Comparison of ENCODE assay signal across 20 cellular contexts in genomic region chr7:45053941-45054340, GRCh38. TPM values are rescaled to one million over a fixed set of nuclear protein-coding genes. Genes with fewer than 3 reads are reported as not detected.
DNase-seq lines count a peak whose midpoint lies in the region; ATAC-seq and TF ChIP-seq lines count a peak whose summit lies in the region.
"Had no signal": no experiment of that assay in that cellular context is flagged by ENCODE, and none has a peak within 500 bp of the region (broad histone marks: within the 10 kb centered on the region; RNA-seq: fewer than 3 reads in every experiment).

No MANE protein-coding gene starts in this region.

- H3K4me1 ChIP-seq in endodermal cell (ENCODE audit: control insufficient read depth, insufficient read depth, low read length): peaks cover 11% of the 10 kb centered on the region
- H3K4me1 ChIP-seq: Peyer's patch had no signal

- no peak overlapping the region for H3K27ac ChIP-seq in endodermal cell (ENCODE audit: low read depth, low read length)
- H3K27ac ChIP-seq: 22Rv1, Peyer's patch had no signal

- no peaks in the 10 kb centered on the region for H3K27me3 ChIP-seq in endodermal cell (ENCODE audit: control insufficient read depth, insufficient read depth, low read length, poor library complexity, severe bottlenecking)
- H3K27me3 ChIP-seq: Peyer's patch had no signal

- no peaks in the 10 kb centered on the region for H3K9me3 Mint-ChIP-seq in activated T-cell treated with anti-CD3 and anti-CD28 coated beads, Interleukin-2, amount 50 U/mL, for 24 hours
- no peaks in the 10 kb centered on the region for H3K9me3 Mint-ChIP-seq in endodermal cell
- H3K9me3 Mint-ChIP-seq in natural killer cell treated with Interleukin-12 subunit alpha and Interleukin-12 subunit beta and Interleukin-15 and Interleukin-18, amount 100 ng/mL, for 72 hours: no peaks in the 10 kb centered on the region

- TF ChIP-seq CTCF in endodermal cell (conservative IDR thresholded peaks at IDR 0.05): no peak

- H3K4me3 ChIP-seq in endodermal cell (ENCODE audit: low read length): no peak overlapping the region
- H3K4me3 ChIP-seq: Peyer's patch had no signal

- peak overlapping the region; percentile 55 for H3K27ac Mint-ChIP-seq in activated T-cell treated with anti-CD3 and anti-CD28 coated beads, Interleukin-2, amount 50 U/mL, for 24 hours
- H3K27ac Mint-ChIP-seq in T-helper 17 cell (peak overlapping the region; percentile 87), endodermal cell (peak overlapping the region; percentile 33)
- H3K27ac Mint-ChIP-seq in natural killer cell treated with Interleukin-12 subunit alpha and Interleukin-12 subunit beta and Interleukin-15 and Interleukin-18, amount 100 ng/mL, for 72 hours: peak overlapping the region; percentile 19 to 67

- peak; percentile 20 for DNase-seq in activated T-cell treated with anti-CD3 and anti-CD28 coated beads, Interleukin-2, amount 50 U/mL, for 24 hours
- DNase-seq in activated T-cell treated with anti-CD3 and anti-CD28 coated beads, Interleukin-2, amount 50 U/mL, for 1 hour: no peak
- DNase-seq in T-helper 17 cell (no peak), endodermal cell (no peak), SKM-1 treated with dmso at 0.1 percent for 144 hours (lab: John Stamatoyannopoulos, UW; ENCODE audit: unreplicated experiment) (no peak), RKO (ENCODE audit: low spot score) (no peak)
- DNase-seq in natural killer cell treated with Interleukin-12 subunit alpha and Interleukin-12 subunit beta and Interleukin-15 and Interleukin-18, amount 100 ng/mL, for 72 hours (ENCODE audit: low spot score): no peak
- DNase-seq: AML-193; KG1; MV-4-11; NCI-H1417; NCI-H187; NCI-H2107; NCI-H510A; NCI-H748 treated with DMSO at 0.1 percent for 48 hours; NK-92 treated with Interleukin-12 subunit alpha and Interleukin-12 subunit beta, amount 100 ng/mL, for 24 hours; Right ventricle myocardium superior had no signal

- peaks cover 72% of the 10 kb centered on the region for H3K4me1 Mint-ChIP-seq in activated T-cell treated with anti-CD3 and anti-CD28 coated beads, Interleukin-2, amount 50 U/mL, for 24 hours (ENCODE audit: low read depth)
- H3K4me1 Mint-ChIP-seq in T-helper 17 cell: peaks cover 53% of the 10 kb centered on the region
- H3K4me1 Mint-ChIP-seq in endodermal cell: peaks cover 7% of the 10 kb centered on the region
- peaks cover 42 to 56% of the 10 kb centered on the region in 2 donors for H3K4me1 Mint-ChIP-seq in natural killer cell treated with Interleukin-12 subunit alpha and Interleukin-12 subunit beta and Interleukin-15 and Interleukin-18, amount 100 ng/mL, for 72 hours (ENCODE audit: low read depth in 2 of 2)

- H3K36me3 Mint-ChIP-seq in activated T-cell treated with anti-CD3 and anti-CD28 coated beads, Interleukin-2, amount 50 U/mL, for 24 hours (ENCODE audit: low read depth): peaks cover 75% of the 10 kb centered on the region
- peaks cover 7% of the 10 kb centered on the region for H3K36me3 Mint-ChIP-seq in T-helper 17 cell (ENCODE audit: low read depth)
- peaks cover 30% of the 10 kb centered on the region for H3K36me3 Mint-ChIP-seq in endodermal cell (ENCODE audit: low read depth)
- no peaks in the 10 kb centered on the region for H3K36me3 Mint-ChIP-seq in natural killer cell treated with Interleukin-12 subunit alpha and Interleukin-12 subunit beta and Interleukin-15 and Interleukin-18, amount 100 ng/mL, for 72 hours

- no peaks in the 10 kb centered on the region for H3K9me3 ChIP-seq in T-helper 17 cell (ENCODE audit: control insufficient read depth, low read length, poor library complexity, severe bottlenecking)
- H3K9me3 ChIP-seq in endodermal cell (ENCODE audit: control insufficient read depth, low read length): peaks cover 6% of the 10 kb centered on the region
- H3K9me3 ChIP-seq: Peyer's patch had no signal

- no peak overlapping the region for H3K9ac ChIP-seq in endodermal cell (ENCODE audit: extremely low read depth, low read length, poor library complexity, severe bottlenecking)

- ATAC-seq in T-helper 17 cell: no peak
- ATAC-seq in natural killer cell treated with Interleukin-12 subunit alpha and Interleukin-12 subunit beta and Interleukin-15 and Interleukin-18, amount 100 ng/mL, for 72 hours: no peak
- no peak for ATAC-seq in HG03378 (IDR thresholded peaks at IDR 0.05; ENCODE audit: unreplicated experiment)

- H3K27me3 Mint-ChIP-seq in activated T-cell treated with anti-CD3 and anti-CD28 coated beads, Interleukin-2, amount 50 U/mL, for 24 hours: no peaks in the 10 kb centered on the region
- H3K27me3 Mint-ChIP-seq in T-helper 17 cell (no peaks in the 10 kb centered on the region), endodermal cell (ENCODE audit: insufficient read depth) (no peaks in the 10 kb centered on the region)
- H3K27me3 Mint-ChIP-seq in natural killer cell treated with Interleukin-12 subunit alpha and Interleukin-12 subunit beta and Interleukin-15 and Interleukin-18, amount 100 ng/mL, for 72 hours: no peaks in the 10 kb centered on the region

- no peak overlapping the region for H3K4me3 Mint-ChIP-seq in activated T-cell treated with anti-CD3 and anti-CD28 coated beads, Interleukin-2, amount 50 U/mL, for 24 hours
- peak overlapping the region; percentile 53 for H3K4me3 Mint-ChIP-seq in T-helper 17 cell
- H3K4me3 Mint-ChIP-seq in endodermal cell: no peak overlapping the region
- H3K4me3 Mint-ChIP-seq in natural killer cell treated with Interleukin-12 subunit alpha and Interleukin-12 subunit beta and Interleukin-15 and Interleukin-18, amount 100 ng/mL, for 72 hours: no peak overlapping the region

- 94 to 100% methylated on average over 4 to 5 of the region's 5 CpGs for WGBS in endodermal cell (ENCODE audit: insufficient coverage in 1 of 2, insufficient read length in 1 of 2), 2 experiments

- peaks cover 29% of the 10 kb centered on the region for H3K36me3 ChIP-seq in endodermal cell (ENCODE audit: control insufficient read depth, insufficient read depth, low read length)

RNA-seq across cellular contexts. Expression of gene NACAD, which starts 34.8 kb away (rescaled TPM):
- total RNA-seq in T-helper 17 cell (under 1 TPM; 0.15 to 0.47 TPM), endodermal cell (1 to 10 TPM; 5.8 to 6.7 TPM)
- polyA plus RNA-seq in endodermal cell (2013, experiment 1 of 2): 25.0 TPM
- 21.5 TPM for polyA plus RNA-seq in endodermal cell (2013, experiment 2 of 2)
- 1 to 10 TPM; 1.1 to 1.9 TPM for total RNA-seq in natural killer cell treated with Interleukin-12 subunit alpha and Interleukin-12 subunit beta and Interleukin-15 and Interleukin-18, amount 100 ng/mL, for 72 hours

RNA-seq across cellular contexts. Expression of gene CCM2, which starts 53.9 kb away (rescaled TPM):
- total RNA-seq in T-helper 17 cell (10 to 100 TPM; 77.4 to 83.0 TPM), endodermal cell (10 to 100 TPM; 37.4 to 38.1 TPM)
- 36.7 TPM for polyA plus RNA-seq in endodermal cell (2013, experiment 1 of 2)
- 40.5 TPM for polyA plus RNA-seq in endodermal cell (2013, experiment 2 of 2)
- total RNA-seq in natural killer cell treated with Interleukin-12 subunit alpha and Interleukin-12 subunit beta and Interleukin-15 and Interleukin-18, amount 100 ng/mL, for 72 hours: 10 to 100 TPM; 59.2 to 68.4 TPM

RNA-seq across cellular contexts. Expression of gene TBRG4, which starts 57.6 kb away (rescaled TPM):
- total RNA-seq in T-helper 17 cell (10 to 100 TPM; 63.6 to 85.1 TPM), endodermal cell (10 to 100 TPM; 66.7 to 95.9 TPM)
- polyA plus RNA-seq in endodermal cell (2013, experiment 1 of 2): 52.1 TPM
- polyA plus RNA-seq in endodermal cell (2013, experiment 2 of 2): 54.2 TPM
- total RNA-seq in natural killer cell treated with Interleukin-12 subunit alpha and Interleukin-12 subunit beta and Interleukin-15 and Interleukin-18, amount 100 ng/mL, for 72 hours: 100 to 1,000 TPM; 123 to 211 TPM

Comparison
In these comparisons a context has a peak if more than half of its experiments do, and no peak if none do; other contexts are left out.
1. H3K27ac Mint-ChIP-seq: peak in every context shown above with its lines; median percentile 87 in T-helper 17 cell; 55 in activated T-cell treated with anti-CD3 and anti-CD28 coated beads, Interleukin-2, amount 50 U/mL, for 24 hours; 43 in natural killer cell treated with Interleukin-12 subunit alpha and Interleukin-12 subunit beta and Interleukin-15 and Interleukin-18, amount 100 ng/mL, for 72 hours; 33 in endodermal cell.